ENCODE assay signal across 23 cellular contexts in the genomic region with DNA sequence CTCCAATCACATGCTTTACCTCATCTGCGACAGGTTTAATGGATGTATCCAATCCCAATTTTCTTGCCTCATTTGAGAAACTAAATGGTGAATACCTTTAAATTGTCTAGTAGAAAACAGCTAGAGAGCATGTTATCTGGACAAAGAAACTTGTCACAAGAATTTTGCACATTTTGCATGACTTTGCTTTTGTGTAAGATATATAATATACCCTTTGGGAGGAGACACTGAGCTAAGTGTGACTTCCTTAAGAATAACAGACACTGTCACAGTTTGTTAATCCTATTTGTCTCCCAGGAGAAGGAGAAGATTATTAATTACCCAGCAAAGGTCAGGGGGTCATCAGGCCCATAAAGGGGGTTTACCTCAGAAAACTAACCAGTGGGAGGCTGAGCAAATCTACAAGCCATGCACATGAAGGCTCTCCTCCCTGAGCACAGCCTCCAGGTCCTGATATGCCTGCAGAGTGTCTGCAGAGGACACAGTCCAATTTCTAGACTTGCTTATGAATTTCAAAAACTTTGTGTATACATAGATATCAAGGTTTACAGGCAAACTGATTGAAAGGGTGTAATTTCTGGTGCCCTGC. TPM values are rescaled to one million over a fixed set of nuclear protein-coding genes. Genes with fewer than 3 reads are reported as not detected.
DNase-seq lines count a peak whose midpoint lies in the region; ATAC-seq, FAIRE-seq and TF ChIP-seq lines count a peak whose summit lies in the region.
"Had no signal": no experiment of that assay in that cellular context is flagged by ENCODE, and none has a peak within 500 bp of the region (broad histone marks: within the 10 kb centered on the region; RNA-seq: fewer than 3 reads in every experiment).

No MANE protein-coding gene starts in this region.

- CTCF ChIA-PET in A673 (lab: Charles Lee) = no interaction called here
- CTCF ChIA-PET in K562 (lab: Yijun Ruan, JAX; ENCODE audit: low intra/inter-chr PET ratio) = no interaction called here

- no peaks in the 10 kb centered on the region for H3K36me3 ChIP-seq in A673 (ENCODE audit: insufficient read depth, low read length, poor library complexity, severe bottlenecking)
- no peaks in the 10 kb centered on the region for H3K36me3 ChIP-seq in K562 (ENCODE audit: control insufficient read depth, insufficient read depth, low read length)
- H3K36me3 ChIP-seq: BLaER1 treated with 17β-estradiol and CSF1 and Interleukin-3, amounts not matched to agents 10 nM and 100 nM had no signal

- no peak overlapping the region for H3K4me3 Mint-ChIP-seq in nephron progenitor cell
- H3K4me3 Mint-ChIP-seq in activated T-cell treated with anti-CD3 and anti-CD28 coated beads, Interleukin-2, amount 50 U/mL, for 4 hours = no peak overlapping the region
- H3K4me3 Mint-ChIP-seq: B cell; CD8-positive, alpha-beta T cell; IgD-negative memory B cell had no signal

- DNase-seq in A673 (ENCODE audit: low spot score) (peak; percentile 29), NCI-H82 (lab: John Stamatoyannopoulos, UW) (peak; percentile 82), K562 (ENCODE audit: extremely low read depth in 1 of 4, low spot score in 3 of 4) (no peak), nephron progenitor cell (peak; percentile 54), NCI-H187 treated with DMSO at 0.1 percent for 48 hours (lab: John Stamatoyannopoulos, UW) (no peak), mucosa of gallbladder (ENCODE audit: low spot score) (no peak), AG08396 (ENCODE audit: low spot score) (no peak)
- DNase-seq in activated T-cell treated with anti-CD3 and anti-CD28 coated beads, Interleukin-2, amount 50 U/mL, for 4 hours = no peak
- DNase-seq: CD8-positive, alpha-beta T cell; DMS 273 treated with DMSO at 0.1 percent for 48 hours; DMS53; DND-41; EL; GOT3; H7 had no signal

- in situ Hi-C loops in K562 (cut with MboI) = no loop called here

- H3K36me3 Mint-ChIP-seq in nephron progenitor cell (ENCODE audit: low read depth) = no peaks in the 10 kb centered on the region
- H3K36me3 Mint-ChIP-seq in activated T-cell treated with anti-CD3 and anti-CD28 coated beads, Interleukin-2, amount 50 U/mL, for 4 hours (ENCODE audit: insufficient read depth) = no peaks in the 10 kb centered on the region
- H3K36me3 Mint-ChIP-seq: CD8-positive, alpha-beta T cell; IgD-negative memory B cell had no signal

- TF ChIP-seq CTCF in A673 (conservative IDR thresholded peaks at IDR 0.05; ENCODE audit: low read depth, low read length) (0 out of 2 replicates have a peak, but pooled peaks have one; percentile 15), K562 (IDR thresholded peaks at IDR 0.05 in 2 of 3, conservative IDR thresholded peaks at IDR 0.05 in 1 of 3; ENCODE audit: insufficient read depth in 2 of 3, low read depth in 1 of 3, low read length in 3 of 3) (no peak), nephron progenitor cell (IDR thresholded peaks at IDR 0.05) (no peak)

- FAIRE-seq in K562 (lab: Jason Lieb, UNC) = no peak
- FAIRE-seq: A549, GM12878, HepG2 had no signal

- H3K79me2 ChIP-seq in K562 (ENCODE audit: control insufficient read depth, insufficient read depth, low read length) = no peaks in the 10 kb centered on the region

- 0% methylated on average over 1 of the region's 1 CpG for WGBS in K562 (ENCODE audit: insufficient coverage, low coverage, missing lambda C conversion rate)

- peaks cover 60% of the 10 kb centered on the region for H3K4me1 Mint-ChIP-seq in nephron progenitor cell
- no peaks in the 10 kb centered on the region for H3K4me1 Mint-ChIP-seq in activated T-cell treated with anti-CD3 and anti-CD28 coated beads, Interleukin-2, amount 50 U/mL, for 4 hours (ENCODE audit: low read depth)
- H3K4me1 Mint-ChIP-seq: B cell, IgD-negative memory B cell had no signal

- no peak overlapping the region for H3K9ac ChIP-seq in K562 (ENCODE audit: insufficient read depth in 1 of 2, low read depth in 2 of 2, low read length in 2 of 2)
- H3K9ac ChIP-seq: BLaER1 treated with 17β-estradiol and CSF1 and Interleukin-3, amounts not matched to agents 10 nM and 100 nM had no signal

- H3K9me3 Mint-ChIP-seq in nephron progenitor cell = peaks cover 14% of the 10 kb centered on the region
- peaks cover 14% of the 10 kb centered on the region for H3K9me3 Mint-ChIP-seq in activated T-cell treated with anti-CD3 and anti-CD28 coated beads, Interleukin-2, amount 50 U/mL, for 4 hours
- H3K9me3 Mint-ChIP-seq: CD8-positive, alpha-beta T cell had no signal

- no peaks in the 10 kb centered on the region for H3K9me1 ChIP-seq in K562 (ENCODE audit: control insufficient read depth, insufficient read depth, low read length)

- no peak for ATAC-seq in K562
- ATAC-seq in activated T-cell treated with anti-CD3 and anti-CD28 coated beads, Interleukin-2, amount 50 U/mL, for 4 hours = no peak
- ATAC-seq: A549; CD8-positive, alpha-beta T cell; GM12878; HCT116; HepG2 had no signal

- H3K4me3 ChIP-seq in A673 (ENCODE audit: low read depth, low read length, poor library complexity, severe bottlenecking) = no peak overlapping the region
- H3K4me3 ChIP-seq in K562 = no peak overlapping the region
- H3K4me3 ChIP-seq: A549; BLaER1 treated with 17β-estradiol and CSF1 and Interleukin-3, amounts not matched to agents 10 nM and 100 nM; GM12878 had no signal

- H3K27me3 ChIP-seq in A673 (replicated peaks; ENCODE audit: insufficient read depth, low read depth, low read length, poor library complexity) = no peaks in the 10 kb centered on the region
- peaks cover 6 to 21% of the 10 kb centered on the region in 2 experiments; a peak in 3 of 5 replicates for H3K27me3 ChIP-seq in K562 (ENCODE audit: control insufficient read depth in 2 of 2, insufficient read depth in 2 of 2, low read length in 2 of 2)
- H3K27me3 ChIP-seq: BLaER1 treated with 17β-estradiol and CSF1 and Interleukin-3, amounts not matched to agents 10 nM and 100 nM had no signal

- intact Hi-C loops in A673 (cut with micrococcal nuclease; ENCODE audit: unreplicated experiment) (no loop called here), K562 (cut with micrococcal nuclease) (no loop called here)

- H3K4me1 ChIP-seq in A673 (ENCODE audit: insufficient read depth, low read length, poor library complexity, severe bottlenecking) (peaks cover 6% of the 10 kb centered on the region), K562 (replicated peaks in 1 of 2; ENCODE audit: control insufficient read depth in 2 of 2, insufficient read depth in 2 of 2, low read length in 2 of 2) (no peaks in the 10 kb centered on the region)
- H3K4me1 ChIP-seq: BLaER1 treated with 17β-estradiol and CSF1 and Interleukin-3, amounts not matched to agents 10 nM and 100 nM had no signal

- no peak for TF ChIP-seq RAD21 in K562 (CRISPR knock-in tag; conservative IDR thresholded peaks at IDR 0.05 in 1 of 2, IDR thresholded peaks at IDR 0.05 in 1 of 2)

- peak overlapping the region; percentile 55 for H3K27ac Mint-ChIP-seq in nephron progenitor cell
- H3K27ac Mint-ChIP-seq: B cell; CD8-positive, alpha-beta T cell; IgD-negative memory B cell had no signal

- BruUV-seq in A673 (replicated peaks; lab: Mats Ljungman, UMichigan) (no TSS peak), K562 (replicated peaks; lab: Mats Ljungman, UMichigan) (no TSS peak)

- TF ChIP-seq EP300 in K562 (IDR thresholded peaks at IDR 0.05; ENCODE audit: low read length) = no peak

- H3K27me3 Mint-ChIP-seq in nephron progenitor cell (ENCODE audit: low read depth, poor library complexity) = peaks cover 7% of the 10 kb centered on the region
- H3K27me3 Mint-ChIP-seq in activated T-cell treated with anti-CD3 and anti-CD28 coated beads, Interleukin-2, amount 50 U/mL, for 4 hours (ENCODE audit: low read depth) = peaks cover 12% of the 10 kb centered on the region

- H2AFZ ChIP-seq in K562 (ENCODE audit: low read depth, low read length) = no peak overlapping the region

- no peak overlapping the region for H3K4me2 ChIP-seq in K562 (ENCODE audit: insufficient read depth, low read length)
- H3K4me2 ChIP-seq: A549; BLaER1 treated with 17β-estradiol and CSF1 and Interleukin-3, amounts not matched to agents 10 nM and 100 nM had no signal

- H3K9me3 ChIP-seq in A673 (ENCODE audit: low read depth, low read length, poor library complexity, severe bottlenecking) = no peaks in the 10 kb centered on the region
- H3K9me3 ChIP-seq in K562 (replicated peaks; ENCODE audit: control insufficient read depth, insufficient read depth, low read depth, low read length) = no peaks in the 10 kb centered on the region

- H3K27ac ChIP-seq in A673 (ENCODE audit: low read depth, low read length, poor library complexity, severe bottlenecking) (no peak overlapping the region), K562 (ENCODE audit: extremely low read depth, low read depth, low read length) (no peak overlapping the region)
- H3K27ac ChIP-seq: 22Rv1; BLaER1 treated with 17β-estradiol and CSF1 and Interleukin-3, amounts not matched to agents 10 nM and 100 nM had no signal

- no peaks in the 10 kb centered on the region for H4K20me1 ChIP-seq in K562 (replicated peaks; ENCODE audit: control insufficient read depth, insufficient read depth, low read length)
- H4K20me1 ChIP-seq: BLaER1 treated with 17β-estradiol and CSF1 and Interleukin-3, amounts not matched to agents 10 nM and 100 nM had no signal

- TF ChIP-seq POLR2A in K562 (conservative IDR thresholded peaks at IDR 0.05) = no peak

- POLR2A ChIA-PET in A673 (lab: Charles Lee; ENCODE audit: low non-redundant PET) = no interaction called here
- POLR2A ChIA-PET in K562 (lab: Yijun Ruan, JAX) = interaction anchor here (0.6 to 1.2 kb wide), 3 partner anchors 10 to 18 kb away, joined by 3 read pairs; partner anchors contain the start of gene MET

RNA-seq across cellular contexts. Expression of gene MET, which starts 10.2 kb away (rescaled TPM):
- total RNA-seq in A673 (2021) = 5.7 and 6.8 TPM in 2 replicates
- total RNA-seq in K562 (2011; cell fraction: chromatin; rRNA removed; ENCODE audit: low replicate concordance) = 0.97 and 1.1 TPM in 2 replicates
- 0.66 and 0.83 TPM in 2 replicates for total RNA-seq in K562 (2011; cell fraction: nucleolus; rRNA removed)
- total RNA-seq in K562 (2011; cell fraction: nucleoplasm; rRNA removed) = 1.3 and 1.9 TPM in 2 replicates
- total RNA-seq in K562 (2014; rRNA removed) = 0.86 and 1.5 TPM in 2 replicates
- 0.70 and 0.84 TPM in 2 replicates for total RNA-seq in K562 (2014; rRNA removed; fragmentation: Illumina TruSeq; extraction: Trizol)
- total RNA-seq in K562 (2015; rRNA removed; fragmentation: Illumina TruSeq; extraction: Trizol) = 0.83 and 1.1 TPM in 2 replicates
- 0.65 and 1.2 TPM in 2 replicates for total RNA-seq in K562 (2021)
- polyA plus RNA-seq in K562 (2011; rRNA removed) = 0.22 and 2.4 TPM in 2 replicates
- 0.21 and 0.69 TPM in 2 replicates for polyA plus RNA-seq in K562 (2011; cell fraction: cytosol; rRNA removed)
- 0.48 and 0.97 TPM in 2 replicates for polyA plus RNA-seq in K562 (2011; cell fraction: nucleus; rRNA removed)
- polyA plus RNA-seq in K562 (2012) = 1.5 and 2.0 TPM in 2 replicates
- 1.1 and 1.3 TPM in 2 replicates for polyA plus RNA-seq in K562 (2014; fragmentation: Illumina TruSeq; extraction: Trizol)
- 1 to 10 TPM; 1.3 to 1.5 TPM for polyA plus RNA-seq in K562 (2014; fragmentation: Nextera tagmentation; extraction: Ambion mirVana)
- polyA plus RNA-seq in K562 (2014; rRNA removed) = 0.47 and 0.90 TPM in 2 replicates
- 0.90 and 2.0 TPM in 2 replicates for polyA minus RNA-seq in K562 (2011; rRNA and poly(A)+ RNA removed)
- 1.0 and 1.3 TPM in 2 replicates for polyA minus RNA-seq in K562 (2011; cell fraction: cytosol; rRNA and poly(A)+ RNA removed)
- 1.3 and 2.2 TPM in 2 replicates for polyA minus RNA-seq in K562 (2011; cell fraction: nucleus; rRNA and poly(A)+ RNA removed)
- 1 to 10 TPM in 2 of 3 donors, under 1 TPM in 1; 0.92 to 1.3 (median 1.1) TPM for total RNA-seq in activated T-cell treated with anti-CD3 and anti-CD28 coated beads, Interleukin-2, amount 50 U/mL, for 4 hours
- total RNA-seq in mucosa of gallbladder = 59.4 TPM
- total RNA-seq: CD8-positive, alpha-beta T cell had no signal
- polyA plus RNA-seq: IgD-negative memory B cell had no signal

Comparison
In these comparisons a context has a peak if more than half of its experiments do, and no peak if none do; other contexts are left out.
1. DNase-seq: peak in A673 (single experiment), NCI-H82 (single experiment) and nephron progenitor cell (single experiment); none in K562 (0 of 4), activated T-cell treated with anti-CD3 and anti-CD28 coated beads, Interleukin-2, amount 50 U/mL, for 4 hours (single experiment), NCI-H187 treated with DMSO at 0.1 percent for 48 hours (single experiment), mucosa of gallbladder (single experiment) and AG08396 (single experiment).